In the genomic region with DNA sequence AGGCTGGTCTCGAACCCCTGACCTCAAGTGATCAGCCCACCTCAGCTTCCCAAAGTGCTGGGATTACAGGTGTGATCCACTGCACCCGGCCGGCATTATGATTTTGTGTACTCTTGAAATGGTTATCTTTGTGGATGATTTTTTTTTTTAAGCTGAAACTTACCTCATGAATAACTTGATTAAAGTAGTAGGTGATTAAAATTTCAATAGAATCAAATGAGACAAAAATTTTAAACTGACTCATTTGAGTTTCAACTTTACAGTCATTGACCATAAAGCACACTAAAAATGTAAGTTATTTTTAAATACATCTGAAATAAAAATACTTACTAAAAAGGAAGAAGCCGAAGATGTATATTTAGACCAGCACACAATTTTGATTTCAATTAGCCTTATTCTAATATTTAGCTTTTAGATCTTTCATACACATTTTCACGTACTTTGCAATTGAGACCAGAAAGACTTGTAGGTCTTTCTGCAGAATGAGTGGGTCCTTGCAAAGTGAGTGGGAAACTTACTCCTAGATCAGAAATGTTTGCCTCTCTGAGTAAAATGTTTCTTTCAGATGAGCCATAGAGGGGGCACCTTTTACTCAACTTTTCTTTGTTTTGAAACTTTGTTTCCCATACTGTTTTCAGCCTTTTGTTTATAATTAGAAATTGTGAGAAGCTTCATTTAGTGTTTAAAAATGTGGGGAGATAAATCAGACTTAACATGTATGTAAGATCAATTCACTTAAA, we compare ENCODE assay signal across 22 cellular contexts. TPM values are rescaled to one million over a fixed set of nuclear protein-coding genes. Genes with fewer than 3 reads are reported as not detected.
A peak's percentile ranks its signal among the peaks of the same experiment; 100 is the strongest.
DNase-seq lines count a peak whose midpoint lies in the region; ATAC-seq, FAIRE-seq and TF ChIP-seq lines count a peak whose summit lies in the region.
"Had no signal": no experiment of that assay in that cellular context is flagged by ENCODE, and none has a peak within 500 bp of the region (broad histone marks: within the 10 kb centered on the region; RNA-seq: fewer than 3 reads in every experiment).

No MANE protein-coding gene starts in this region.

- peak; percentile 11 for FAIRE-seq in GM19239 (lab: Jason Lieb, UNC)
- FAIRE-seq in GM12878 (lab: Jason Lieb, UNC), result peak; percentile 38
- FAIRE-seq: H54, HepG2 had no signal

- no peaks in the 10 kb centered on the region for H3K27me3 ChIP-seq in breast epithelium
- no peaks in the 10 kb centered on the region for H3K27me3 ChIP-seq in GM12878 (replicated peaks in 1 of 2; ENCODE audit: control insufficient read depth in 2 of 2, insufficient read depth in 2 of 2, low read length in 1 of 2)
- H3K27me3 ChIP-seq in naive thymus-derived CD4-positive, alpha-beta T cell (ENCODE audit: control insufficient read depth in 2 of 2, insufficient read depth in 2 of 2, low read length in 2 of 2), result no peaks in the 10 kb centered on the region
- H3K27me3 ChIP-seq: BLaER1, Peyer's patch had no signal

- POLR2A ChIA-PET in MCF 10A (lab: Yijun Ruan, JAX), result interaction anchor here (0.6 to 1.4 kb wide), 2 partner anchors 9 to 45 kb away, joined by 3 to 4 read pairs; no protein-coding TSS in a partner anchor
- POLR2A ChIA-PET in GM12878 (lab: Charles Lee), result interaction anchor here (0.7 to 2.2 kb wide), 3 partner anchors 27 to 248 kb away, joined by 3 to 4 read pairs (median 3); no protein-coding TSS in a partner anchor
- POLR2A ChIA-PET in naive thymus-derived CD4-positive, alpha-beta T cell (lab: Charles Lee), result no interaction called here

- intact Hi-C loops in MCF 10A (cut with micrococcal nuclease), result no loop called here
- intact Hi-C loops in breast epithelium (cut with DNase I; ENCODE audit: low total_unique reads), result no loop called here
- intact Hi-C loops in GM12878 (cut with micrococcal nuclease; ENCODE audit: unreplicated experiment), result no loop called here
- intact Hi-C loops in naive thymus-derived CD4-positive, alpha-beta T cell (cut with micrococcal nuclease), result no loop called here

- no peak overlapping the region for H3K27ac ChIP-seq in breast epithelium
- no peak overlapping the region for H3K27ac ChIP-seq in GM12878 (ENCODE audit: control insufficient read depth, insufficient read depth)
- no peak overlapping the region for H3K27ac ChIP-seq in naive thymus-derived CD4-positive, alpha-beta T cell (ENCODE audit: low read depth, low read length)
- H3K27ac ChIP-seq: BLaER1, Peyer's patch had no signal

- TSS peak; percentile 26 for BruUV-seq in MCF 10A (replicated peaks; lab: Mats Ljungman, UMichigan)
- BruUV-seq in GM12878 (replicated peaks; lab: Mats Ljungman, UMichigan), result TSS peak; percentile 44

- no peak overlapping the region for H2AFZ ChIP-seq in GM12878 (ENCODE audit: control insufficient read depth, low read depth, low read length)

- CTCF ChIA-PET in MCF 10A (lab: Yijun Ruan, JAX) (no interaction called here), GM12878 (lab: Yijun Ruan, JAX) (interaction anchor here (0.7 to 4.4 kb wide), 3 partner anchors 16 to 22 kb away, joined by 3 to 29 read pairs (median 22); no protein-coding TSS in a partner anchor)
- CTCF ChIA-PET in naive thymus-derived CD4-positive, alpha-beta T cell (lab: Charles Lee), result interaction anchor here (0.5 to 2.9 kb wide), 3 partner anchors 17 to 73 kb away, joined by 3 to 8 read pairs (median 6); no protein-coding TSS in a partner anchor

- SMC1A ChIA-PET in GM12878 (lab: Charles Lee; ENCODE audit: uncharacterized antibody, unreplicated experiment), result interaction anchor here (1.6 kb wide), 1 partner anchor 58 kb away, joined by 4 read pairs; no protein-coding TSS in a partner anchor

- H4K20me1 ChIP-seq in GM12878 (ENCODE audit: control insufficient read depth, insufficient read depth), result no peaks in the 10 kb centered on the region

- ATAC-seq in GM12878, result no peak
- no peak for ATAC-seq in naive thymus-derived CD4-positive, alpha-beta T cell
- ATAC-seq in HG03342 (IDR thresholded peaks at IDR 0.05; ENCODE audit: unreplicated experiment), result no peak
- ATAC-seq: HepG2, SK-N-SH treated with all-trans-retinoic acid at 6 μM for 48 hours had no signal

- H3K4me1 ChIP-seq in breast epithelium, result no peaks in the 10 kb centered on the region
- no peaks in the 10 kb centered on the region for H3K4me1 ChIP-seq in GM12878 (ENCODE audit: control insufficient read depth, insufficient read depth, low read length)
- H3K4me1 ChIP-seq in naive thymus-derived CD4-positive, alpha-beta T cell (ENCODE audit: control insufficient read depth in 2 of 2, insufficient read depth in 2 of 2, low read length in 2 of 2), result no peaks in the 10 kb centered on the region
- H3K4me1 ChIP-seq: BLaER1, Peyer's patch had no signal

- in situ Hi-C loops in GM12878 (cut with MboI), result no loop called here

- no peaks in the 10 kb centered on the region for H3K27me3 Mint-ChIP-seq in MCF 10A (ENCODE audit: insufficient read depth, unreplicated experiment)
- H3K27me3 Mint-ChIP-seq in naive thymus-derived CD4-positive, alpha-beta T cell, result no peaks in the 10 kb centered on the region
- H3K27me3 Mint-ChIP-seq in progenitor cell of endocrine pancreas, result no peaks in the 10 kb centered on the region
- H3K27me3 Mint-ChIP-seq: CD4-positive, alpha-beta T cell had no signal

- no peak for DNase-seq in MCF 10A (ENCODE audit: unreplicated experiment)
- DNase-seq in breast epithelium (ENCODE audit: low spot score in 2 of 2), result no peak
- no peak for DNase-seq in GM19239 (ENCODE audit: insufficient read length, low spot score)
- no peak for DNase-seq in GM12878 (ENCODE audit: low read depth, low spot score)
- no peak for DNase-seq in naive thymus-derived CD4-positive, alpha-beta T cell
- no peak for DNase-seq in progenitor cell of endocrine pancreas (ENCODE audit: low spot score, unreplicated experiment)
- DNase-seq: ACHN; CD4-positive, alpha-beta T cell; DMS153; KG1; NCI-H1105 treated with DMSO at 0.1 percent for 48 hours; NCI-H2171; NCI-H345; NCI-H524; NCI-H774; NK-92 treated with Interleukin-12 subunit alpha and Interleukin-12 subunit beta, amount 100 ng/mL, for 24 hours; Peyer's patch had no signal

- TF ChIP-seq EP300 in GM12878 (IDR thresholded peaks at IDR 0.05; ENCODE audit: borderline replicate concordance in 1 of 2, control insufficient read depth in 1 of 2, low read depth in 2 of 2, low read length in 2 of 2), result no peak

- H3K4me3 Mint-ChIP-seq in MCF 10A (ENCODE audit: unreplicated experiment), result no peak overlapping the region
- no peak overlapping the region for H3K4me3 Mint-ChIP-seq in naive thymus-derived CD4-positive, alpha-beta T cell
- no peak overlapping the region for H3K4me3 Mint-ChIP-seq in progenitor cell of endocrine pancreas (ENCODE audit: low read depth)
- H3K4me3 Mint-ChIP-seq: CD4-positive, alpha-beta T cell had no signal

- WGBS in GM12878 (ENCODE audit: insufficient coverage, insufficient replicate concordance, low lambda C conversion rate, missing lambda C conversion rate), result 33% methylated on average over 5 of the region's 5 CpGs

- H3K36me3 ChIP-seq in breast epithelium (no peaks in the 10 kb centered on the region), GM12878 (ENCODE audit: control insufficient read depth in 2 of 2, insufficient read depth in 2 of 2, low read length in 1 of 2) (peaks cover 0 to 30% of the 10 kb centered on the region in 2 experiments; a peak in 3 of 4 replicates)
- H3K36me3 ChIP-seq in naive thymus-derived CD4-positive, alpha-beta T cell (ENCODE audit: control insufficient read depth in 2 of 3, insufficient read depth in 3 of 3, low read length in 3 of 3), result peaks cover 0 to 48% (median 10%) of the 10 kb centered on the region in 3 experiments

- no peaks in the 10 kb centered on the region for H3K79me2 ChIP-seq in GM12878 (ENCODE audit: control insufficient read depth, insufficient read depth, low read length)

- TF ChIP-seq CTCF in MCF 10A (IDR thresholded peaks at IDR 0.05; ENCODE audit: unreplicated experiment), result no peak
- no peak for TF ChIP-seq CTCF in breast epithelium (IDR thresholded peaks at IDR 0.05)
- TF ChIP-seq CTCF in GM12878 (IDR thresholded peaks at IDR 0.05 in 2 of 3, conservative IDR thresholded peaks at IDR 0.05 in 1 of 3; ENCODE audit: control insufficient read depth in 2 of 3, extremely low read depth in 1 of 3, insufficient read depth in 1 of 3, low read depth in 3 of 3, low read length in 3 of 3), result no peak
- no peak for TF ChIP-seq CTCF in progenitor cell of endocrine pancreas (IDR thresholded peaks at IDR 0.05; ENCODE audit: unreplicated experiment)

- H3K27ac Mint-ChIP-seq in MCF 10A (ENCODE audit: low read depth, unreplicated experiment) (no peak overlapping the region), progenitor cell of endocrine pancreas (no peak overlapping the region)
- peak overlapping the region in 1 of 9 donors; percentile 34 for H3K27ac Mint-ChIP-seq in naive thymus-derived CD4-positive, alpha-beta T cell
- H3K27ac Mint-ChIP-seq: CD4-positive, alpha-beta T cell had no signal

- RAD21 ChIA-PET in GM12878 (lab: Charles Lee; ENCODE audit: unreplicated experiment), result no interaction called here

- H3K4me3 ChIP-seq in breast epithelium (no peak overlapping the region), GM12878 (no peak overlapping the region)
- no peak overlapping the region for H3K4me3 ChIP-seq in naive thymus-derived CD4-positive, alpha-beta T cell (ENCODE audit: low read length)
- H3K4me3 ChIP-seq: BLaER1, Peyer's patch had no signal

- TF ChIP-seq RAD21 in GM12878 (IDR thresholded peaks at IDR 0.05; ENCODE audit: insufficient read depth, low read depth, low read length), result no peak

- H3K9me3 ChIP-seq in breast epithelium, result no peaks in the 10 kb centered on the region
- no peaks in the 10 kb centered on the region for H3K9me3 ChIP-seq in GM12878 (replicated peaks; ENCODE audit: control insufficient read depth, insufficient read depth, low read length)
- H3K9me3 ChIP-seq in naive thymus-derived CD4-positive, alpha-beta T cell (ENCODE audit: control insufficient read depth in 2 of 3, low read length in 3 of 3), result no peaks in the 10 kb centered on the region
- H3K9me3 ChIP-seq: BLaER1, Peyer's patch had no signal

- H3K4me2 ChIP-seq in GM12878 (ENCODE audit: control insufficient read depth, insufficient read depth), result no peak overlapping the region
- H3K4me2 ChIP-seq: BLaER1 had no signal

- peaks cover 54% of the 10 kb centered on the region for H3K36me3 Mint-ChIP-seq in MCF 10A (ENCODE audit: insufficient read depth, unreplicated experiment)
- peaks cover 0 to 48% (median 26%) of the 10 kb centered on the region in 5 donors for H3K36me3 Mint-ChIP-seq in naive thymus-derived CD4-positive, alpha-beta T cell
- peaks cover 31% of the 10 kb centered on the region for H3K36me3 Mint-ChIP-seq in progenitor cell of endocrine pancreas (ENCODE audit: insufficient read depth)

- TF ChIP-seq POLR2A in breast epithelium (IDR thresholded peaks at IDR 0.05) (no peak), GM12878 (IDR thresholded peaks at IDR 0.05; ENCODE audit: low read depth, low read length) (no peak)

- H3K9me3 Mint-ChIP-seq in MCF 10A (ENCODE audit: unreplicated experiment) (no peaks in the 10 kb centered on the region), progenitor cell of endocrine pancreas (ENCODE audit: low read depth) (peaks cover 2% of the 10 kb centered on the region)
- no peaks in the 10 kb centered on the region for H3K9me3 Mint-ChIP-seq in naive thymus-derived CD4-positive, alpha-beta T cell
- H3K9me3 Mint-ChIP-seq: CD4-positive, alpha-beta T cell had no signal

- no peak overlapping the region for H3K9ac ChIP-seq in GM12878 (ENCODE audit: control insufficient read depth, insufficient read depth, low read length)
- H3K9ac ChIP-seq: BLaER1 had no signal

- H3K4me1 Mint-ChIP-seq in MCF 10A (ENCODE audit: insufficient read depth, unreplicated experiment) (no peaks in the 10 kb centered on the region), progenitor cell of endocrine pancreas (ENCODE audit: low read depth) (no peaks in the 10 kb centered on the region)
- H3K4me1 Mint-ChIP-seq in naive thymus-derived CD4-positive, alpha-beta T cell, result peaks cover 0 to 3% (median 0%) of the 10 kb centered on the region in 7 donors

RNA-seq across cellular contexts. Expression of a gene that starts 34.2 kb away (rescaled TPM):
- total RNA-seq in MCF 10A (2022), result 44.9 and 62.5 TPM in 2 replicates
- total RNA-seq in breast epithelium, result 100 to 1,000 TPM in 1 of 3 donors, 10 to 100 TPM in 2; 42.9 to 115 (median 67.8) TPM
- total RNA-seq in GM12878 (2013; cell fraction: nucleolus; rRNA removed), result 460 and 483 TPM in 2 replicates
- 209 and 233 TPM in 2 replicates for total RNA-seq in GM12878 (2014; rRNA removed)
- total RNA-seq in GM12878 (2014; rRNA removed; fragmentation: Illumina TruSeq; extraction: Trizol), result 246 and 252 TPM in 2 replicates
- 237 and 245 TPM in 2 replicates for total RNA-seq in GM12878 (2021)
- polyA plus RNA-seq in GM12878 (2011; ENCODE audit: low read depth), result 46.2 TPM
- 224 and 327 TPM in 2 replicates for polyA plus RNA-seq in GM12878 (2011; rRNA removed)
- polyA plus RNA-seq in GM12878 (2011; cell fraction: cytosol; rRNA removed), result 73.4 and 76.0 TPM in 2 replicates
- 95.8 and 126 TPM in 2 replicates for polyA plus RNA-seq in GM12878 (2011; cell fraction: nucleus; rRNA removed)
- polyA plus RNA-seq in GM12878 (2012), result 81.6 and 82.1 TPM in 2 replicates
- 200 and 227 TPM in 2 replicates for polyA plus RNA-seq in GM12878 (2014; fragmentation: Illumina TruSeq; extraction: Trizol)
- polyA plus RNA-seq in GM12878 (2014; fragmentation: Nextera tagmentation; extraction: Ambion mirVana), result 10 to 100 TPM; 79.8 to 88.3 TPM
- polyA plus RNA-seq in GM12878 (2014; rRNA removed), result 104 and 112 TPM in 2 replicates
- polyA plus RNA-seq in GM12878 (2016; fragmentation: Nextera tagmentation; extraction: Ambion mirVana), result 100 to 1,000 TPM; 154 to 158 TPM
- polyA minus RNA-seq in GM12878 (2011; rRNA and poly(A)+ RNA removed), result 120 and 166 TPM in 2 replicates
- 114 and 121 TPM in 2 replicates for polyA minus RNA-seq in GM12878 (2011; cell fraction: cytosol; rRNA and poly(A)+ RNA removed)
- 105 and 176 TPM in 2 replicates for polyA minus RNA-seq in GM12878 (2011; cell fraction: nucleus; rRNA and poly(A)+ RNA removed)
- total RNA-seq in naive thymus-derived CD4-positive, alpha-beta T cell, result 100 to 1,000 TPM in 3 of 5 experiments, 10 to 100 TPM in 2; 88.1 to 267 (median 161) TPM
- polyA plus RNA-seq in naive thymus-derived CD4-positive, alpha-beta T cell, result 10 to 100 TPM; 62.8 to 70.4 TPM
- 191 and 203 TPM in 2 replicates for total RNA-seq in progenitor cell of endocrine pancreas

RNA-seq across cellular contexts. Expression of a gene that starts 43.9 kb away (rescaled TPM):
- 603 and 694 TPM in 2 replicates for total RNA-seq in MCF 10A (2022)
- total RNA-seq in breast epithelium, result 100 to 1,000 TPM; 327 to 469 (median 356) TPM
- 322 and 354 TPM in 2 replicates for total RNA-seq in GM12878 (2013; cell fraction: nucleolus; rRNA removed)
- 632 and 709 TPM in 2 replicates for total RNA-seq in GM12878 (2014; rRNA removed)
- total RNA-seq in GM12878 (2014; rRNA removed; fragmentation: Illumina TruSeq; extraction: Trizol), result 533 and 555 TPM in 2 replicates
- total RNA-seq in GM12878 (2021), result 700 and 732 TPM in 2 replicates
- polyA plus RNA-seq in GM12878 (2011; ENCODE audit: low read depth), result 525 TPM
- 447 and 458 TPM in 2 replicates for polyA plus RNA-seq in GM12878 (2011; rRNA removed)
- polyA plus RNA-seq in GM12878 (2011; cell fraction: cytosol; rRNA removed), result 627 and 839 TPM in 2 replicates
- polyA plus RNA-seq in GM12878 (2011; cell fraction: nucleus; rRNA removed), result 512 and 611 TPM in 2 replicates
- polyA plus RNA-seq in GM12878 (2012), result 557 and 642 TPM in 2 replicates
- polyA plus RNA-seq in GM12878 (2014; fragmentation: Illumina TruSeq; extraction: Trizol), result 580 and 680 TPM in 2 replicates
- polyA plus RNA-seq in GM12878 (2014; fragmentation: Nextera tagmentation; extraction: Ambion mirVana), result 100 to 1,000 TPM; 314 to 677 TPM
- polyA plus RNA-seq in GM12878 (2014; rRNA removed), result 570 and 636 TPM in 2 replicates
- 100 to 1,000 TPM; 598 to 663 TPM for polyA plus RNA-seq in GM12878 (2016; fragmentation: Nextera tagmentation; extraction: Ambion mirVana)
- polyA minus RNA-seq in GM12878 (2011; rRNA and poly(A)+ RNA removed), result 503 and 520 TPM in 2 replicates
- polyA minus RNA-seq in GM12878 (2011; cell fraction: cytosol; rRNA and poly(A)+ RNA removed), result 263 and 277 TPM in 2 replicates
- 173 and 277 TPM in 2 replicates for polyA minus RNA-seq in GM12878 (2011; cell fraction: nucleus; rRNA and poly(A)+ RNA removed)
- total RNA-seq in naive thymus-derived CD4-positive, alpha-beta T cell, result 100 to 1,000 TPM; 234 to 448 (median 353) TPM
- polyA plus RNA-seq in naive thymus-derived CD4-positive, alpha-beta T cell, result 100 to 1,000 TPM; 267 to 314 TPM
- total RNA-seq in progenitor cell of endocrine pancreas, result 530 and 561 TPM in 2 replicates
